ENCODE assay signal across 2 cellular contexts in genomic region chr17:35668807-35669206, GRCh38.
TF ChIP-seq lines count a peak whose summit lies in the region.

No MANE protein-coding gene starts in this region.

TF ChIP-seq in A549, 52 proteins besides CTCF, POLR2A, EP300 and RAD21 (continued from another document):
- TF ChIP-seq ATOH8 (CRISPR knock-in tag; IDR thresholded peaks at IDR 0.05; ENCODE audit: low read depth) (no peak), CEBPB (IDR thresholded peaks at IDR 0.05) (no peak), CHD2 (IDR thresholded peaks at IDR 0.05; ENCODE audit: low read length, partially characterized antibody) (no peak)

TF ChIP-seq in IMR-90, 13 proteins besides CTCF, POLR2A, EP300 and RAD21 (continued from another document):
- no peak for TF ChIP-seq ELK1 (IDR thresholded peaks at IDR 0.05; ENCODE audit: borderline replicate concordance, low read depth, low read length)
